ENCODE assay signal across 12 cellular contexts in the genomic region with DNA sequence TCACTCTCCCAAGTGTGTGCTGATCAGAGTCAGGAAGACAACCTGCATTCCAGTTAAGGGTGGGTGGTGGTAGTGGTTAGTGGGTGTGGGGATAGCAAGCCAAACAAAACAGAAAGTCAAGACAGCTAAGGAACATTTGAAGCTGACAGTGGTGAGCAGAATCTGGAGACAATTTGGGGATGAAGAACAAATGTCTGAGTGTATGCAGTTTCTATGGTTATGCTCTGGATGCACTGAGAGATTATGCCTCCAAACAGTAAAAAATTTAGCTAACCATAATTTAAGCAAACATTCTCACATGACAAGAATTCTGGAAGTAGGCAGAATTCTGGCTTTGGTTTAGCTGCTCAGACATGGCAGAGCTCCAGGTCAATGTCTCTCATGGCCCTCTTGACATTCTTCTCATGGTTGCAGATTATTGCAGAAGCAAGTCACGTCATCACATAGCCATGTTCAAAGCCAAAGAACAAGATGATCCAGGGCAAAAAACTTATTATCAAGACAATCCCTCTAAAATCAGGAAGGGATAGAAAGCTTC.
DNase-seq lines count a peak whose midpoint lies in the region; ATAC-seq, FAIRE-seq and TF ChIP-seq lines count a peak whose summit lies in the region.
"Had no signal": no experiment of that assay in that cellular context is flagged by ENCODE, and none has a peak within 500 bp of the region (broad histone marks: within the 10 kb centered on the region; RNA-seq: fewer than 3 reads in every experiment).

No MANE protein-coding gene starts in this region.

- H3K27me3 Mint-ChIP-seq in MCF 10A (ENCODE audit: insufficient read depth, unreplicated experiment) = no peaks in the 10 kb centered on the region
- H3K27me3 Mint-ChIP-seq: activated naive CD8-positive, alpha-beta T cell had no signal

- DNase-seq in MCF 10A (ENCODE audit: unreplicated experiment) (peak; percentile 67), breast epithelium (ENCODE audit: low spot score in 2 of 2) (no peak), esophagus squamous epithelium (lab: John Stamatoyannopoulos, UW) (no peak), myocyte (ENCODE audit: low read depth) (peak; percentile 78), urothelium cell line (ENCODE audit: low spot score) (peak; percentile 5), NCI-H2081 treated with DMSO at 0.1 percent for 48 hours (lab: John Stamatoyannopoulos, UW) (no peak), NCI-H2029 (lab: John Stamatoyannopoulos, UW) (no peak)
- DNase-seq: 8988T, erythroblast, substantia nigra had no signal

- no peak for ATAC-seq in HG03521 (IDR thresholded peaks at IDR 0.05; ENCODE audit: unreplicated experiment)

- peak overlapping the region; percentile 88 for H3K27ac Mint-ChIP-seq in MCF 10A (ENCODE audit: low read depth, unreplicated experiment)
- H3K27ac Mint-ChIP-seq: activated naive CD8-positive, alpha-beta T cell had no signal

- intact Hi-C loops in MCF 10A (cut with micrococcal nuclease) = no loop called here
- intact Hi-C loops in breast epithelium (cut with DNase I; ENCODE audit: low total_unique reads) = no loop called here
- intact Hi-C loops in esophagus squamous epithelium (cut with DNase I) = no loop called here

- POLR2A ChIA-PET in MCF 10A (lab: Yijun Ruan, JAX) = interaction anchor here (0.6 kb wide), 1 partner anchor 728 kb away, joined by 4 read pairs; no protein-coding TSS in a partner anchor

- TF ChIP-seq POLR2A in breast epithelium (IDR thresholded peaks at IDR 0.05) = no peak
- no peak for TF ChIP-seq POLR2A in esophagus squamous epithelium (IDR thresholded peaks at IDR 0.05)

- H3K4me1 ChIP-seq in breast epithelium = no peaks in the 10 kb centered on the region
- H3K4me1 ChIP-seq in esophagus squamous epithelium = no peaks in the 10 kb centered on the region

- no peaks in the 10 kb centered on the region for H3K9me3 Mint-ChIP-seq in MCF 10A (ENCODE audit: unreplicated experiment)

- BruUV-seq in MCF 10A (replicated peaks; lab: Mats Ljungman, UMichigan) = no TSS peak

- H3K4me3 ChIP-seq in breast epithelium (no peak overlapping the region), esophagus squamous epithelium (no peak overlapping the region)

- CTCF ChIA-PET in MCF 10A (lab: Yijun Ruan, JAX) = interaction anchor here (0.6 to 0.9 kb wide), 6 partner anchors 10 to 476 kb away, joined by 3 to 7 read pairs (median 4); no protein-coding TSS in a partner anchor

- H3K4me3 Mint-ChIP-seq in MCF 10A (ENCODE audit: unreplicated experiment) = no peak overlapping the region
- H3K4me3 Mint-ChIP-seq: activated naive CD8-positive, alpha-beta T cell had no signal

- H3K27me3 ChIP-seq in breast epithelium (no peaks in the 10 kb centered on the region), esophagus squamous epithelium (no peaks in the 10 kb centered on the region)

- H3K36me3 Mint-ChIP-seq in MCF 10A (ENCODE audit: insufficient read depth, unreplicated experiment) = no peaks in the 10 kb centered on the region
- H3K36me3 Mint-ChIP-seq: activated naive CD8-positive, alpha-beta T cell had no signal

- H3K27ac ChIP-seq in breast epithelium (peak overlapping the region in 1 of 2 donors; percentile 73), esophagus squamous epithelium (peak overlapping the region in 3 of 4 donors; percentile 51 to 76 (median 70))

- H3K9me3 ChIP-seq in breast epithelium (no peaks in the 10 kb centered on the region), esophagus squamous epithelium (no peaks in the 10 kb centered on the region)

- H3K36me3 ChIP-seq in breast epithelium (no peaks in the 10 kb centered on the region), esophagus squamous epithelium (no peaks in the 10 kb centered on the region)

- 50 to 65% methylated on average over 1 of the region's 1 CpG for WGBS in esophagus squamous epithelium, 2 donors

- no peak for FAIRE-seq in urothelium cell line (lab: Jason Lieb, UNC)

- peaks cover 41% of the 10 kb centered on the region for H3K4me1 Mint-ChIP-seq in MCF 10A (ENCODE audit: insufficient read depth, unreplicated experiment)

- TF ChIP-seq CTCF in MCF 10A (IDR thresholded peaks at IDR 0.05; ENCODE audit: unreplicated experiment) (no peak), breast epithelium (IDR thresholded peaks at IDR 0.05) (no peak), esophagus squamous epithelium (IDR thresholded peaks at IDR 0.05) (no peak)

Comparison
In these comparisons a context has a peak if more than half of its experiments do, and no peak if none do; other contexts are left out.
1. DNase-seq: peak in MCF 10A (single experiment), myocyte (single experiment) and urothelium cell line (single experiment); none in breast epithelium (0 of 2), esophagus squamous epithelium (single experiment), NCI-H2081 treated with DMSO at 0.1 percent for 48 hours (single experiment) and NCI-H2029 (single experiment).